8 cellular contexts compared by ENCODE assay signal in genomic region chr22:50252081-50253045, GRCh38. TPM values are rescaled to one million over a fixed set of nuclear protein-coding genes. Genes with fewer than 3 reads are reported as not detected.
DNase-seq lines count a peak whose midpoint lies in the region; ATAC-seq and TF ChIP-seq lines count a peak whose summit lies in the region.

No MANE protein-coding gene starts in this region.

- intact Hi-C loops in CD14-positive monocyte (cut with micrococcal nuclease): loop anchor here (5.0 kb wide), 2 partner anchors 245 to 370 kb away; no protein-coding TSS in a partner anchor

- no peaks in the 10 kb centered on the region for H3K9me3 ChIP-seq in adipocyte (ENCODE audit: control insufficient read depth, low read length)
- no peaks in the 10 kb centered on the region for H3K9me3 ChIP-seq in right atrium auricular region
- H3K9me3 ChIP-seq in skeletal muscle tissue (ENCODE audit: control insufficient read depth in 3 of 3, low read length in 3 of 3): no peaks in the 10 kb centered on the region

- H3K27ac Mint-ChIP-seq in CD14-positive monocyte: peak overlapping the region in 1 of 7 donors; percentile 58

- H3K4me3 Mint-ChIP-seq in CD14-positive monocyte: peak overlapping the region; percentile 83 to 85

- H3K27me3 ChIP-seq in adipocyte (replicated peaks; ENCODE audit: control insufficient read depth, insufficient read depth, low read length) (no peaks in the 10 kb centered on the region), right atrium auricular region (no peaks in the 10 kb centered on the region), skeletal muscle tissue (ENCODE audit: control insufficient read depth in 3 of 3, insufficient read depth in 3 of 3, low read length in 3 of 3) (no peaks in the 10 kb centered on the region)

- H3K27me3 Mint-ChIP-seq in CD14-positive monocyte (ENCODE audit: low read depth in 3 of 3): peaks cover 0 to 2% (median under 1%) of the 10 kb centered on the region in 3 donors

- peaks cover 3 to 6% of the 10 kb centered on the region in 2 donors for H3K36me3 Mint-ChIP-seq in CD14-positive monocyte

- ATAC-seq in HG03196 (IDR thresholded peaks at IDR 0.05; ENCODE audit: unreplicated experiment) (peak; percentile 31), GM18519 (IDR thresholded peaks at IDR 0.05; ENCODE audit: low FRiP score, unreplicated experiment) (no peak), GM19467 (IDR thresholded peaks at IDR 0.05; ENCODE audit: unreplicated experiment) (no peak)

- H3K4me1 ChIP-seq in adipocyte (ENCODE audit: control insufficient read depth, insufficient read depth, low read length) (peaks cover 13% of the 10 kb centered on the region), right atrium auricular region (peaks cover 0 to 30% of the 10 kb centered on the region in 2 donors), skeletal muscle tissue (ENCODE audit: control insufficient read depth in 3 of 3, insufficient read depth in 3 of 3, low read length in 3 of 3) (peaks cover 39 to 66% (median 59%) of the 10 kb centered on the region in 3 donors)

- H3K36me3 ChIP-seq in adipocyte (ENCODE audit: control insufficient read depth, insufficient read depth, low read length, severe bottlenecking) (peaks cover 2% of the 10 kb centered on the region), right atrium auricular region (no peaks in the 10 kb centered on the region), skeletal muscle tissue (ENCODE audit: control insufficient read depth in 3 of 3, insufficient read depth in 3 of 3, low read length in 3 of 3) (peaks cover 21 to 36% (median 35%) of the 10 kb centered on the region in 3 donors)

- no peaks in the 10 kb centered on the region for H3K9me3 Mint-ChIP-seq in CD14-positive monocyte

- peak overlapping the region; percentile 40 to 54 for H3K27ac ChIP-seq in right atrium auricular region
- H3K27ac ChIP-seq in skeletal muscle tissue (ENCODE audit: low read depth, low read length): peak overlapping the region; percentile 37

- H3K4me3 ChIP-seq in adipocyte (ENCODE audit: low read length) (no peak overlapping the region), right atrium auricular region (peak overlapping the region in 1 of 2 donors; percentile 64), skeletal muscle tissue (ENCODE audit: low read length in 3 of 3) (no peak overlapping the region)

- DNase-seq in CD14-positive monocyte (ENCODE audit: low spot score): no peak
- DNase-seq in SW480 (ENCODE audit: low spot score): peak; percentile 72
- DNase-seq in adipocyte (ENCODE audit: low read depth): peak; percentile 86
- DNase-seq in right atrium auricular region (ENCODE audit: low spot score): peak; percentile 88

- no peak overlapping the region for H3K9ac ChIP-seq in adipocyte (ENCODE audit: low read length)
- peak overlapping the region in 1 of 3 donors; percentile 40 for H3K9ac ChIP-seq in skeletal muscle tissue (ENCODE audit: low read depth in 1 of 3, low read length in 3 of 3)

- H3K4me1 Mint-ChIP-seq in CD14-positive monocyte: peaks cover 19% of the 10 kb centered on the region

- peak; percentile 68 for TF ChIP-seq CTCF in CD14-positive monocyte (IDR thresholded peaks at IDR 0.05)
- TF ChIP-seq CTCF in right atrium auricular region (IDR thresholded peaks at IDR 0.05): peak; percentile 54 to 80

RNA-seq across cellular contexts. Expression of gene HDAC10, which starts 1.3 kb away (rescaled TPM):
- 10 to 100 TPM in 1 of 2 donors, 1 to 10 TPM in 1; 9.2 to 13.7 TPM for polyA plus RNA-seq in CD14-positive monocyte
- total RNA-seq in right atrium auricular region (1 to 10 TPM; 6.7 to 9.1 TPM), skeletal muscle tissue (8.9 TPM)

RNA-seq across cellular contexts. Expression of gene TUBGCP6, which starts 7.5 kb away (rescaled TPM):
- 1 to 10 TPM; 3.7 to 4.3 TPM for polyA plus RNA-seq in CD14-positive monocyte
- total RNA-seq in right atrium auricular region: 10 to 100 TPM; 19.5 to 22.1 TPM
- total RNA-seq in skeletal muscle tissue: 17.2 TPM

RNA-seq across cellular contexts. Expression of gene MAPK12, which starts 9.1 kb away (rescaled TPM):
- polyA plus RNA-seq in CD14-positive monocyte: under 1 TPM; 0.06 to 0.13 TPM
- 10 to 100 TPM in 1 of 2 donors, 1 to 10 TPM in 1; 5.0 to 13.0 TPM for total RNA-seq in right atrium auricular region
- total RNA-seq in skeletal muscle tissue: 18.8 TPM

RNA-seq across cellular contexts. Expression of gene MAPK11, which starts 17.8 kb away (rescaled TPM):
- polyA plus RNA-seq in CD14-positive monocyte: not detected
- 1 to 10 TPM; 3.7 to 4.0 TPM for total RNA-seq in right atrium auricular region
- 3.1 TPM for total RNA-seq in skeletal muscle tissue

RNA-seq across cellular contexts. Expression of gene SELENOO, which starts 51.6 kb away (rescaled TPM):
- 1 to 10 TPM; 2.7 to 8.7 TPM for polyA plus RNA-seq in CD14-positive monocyte
- 10 to 100 TPM; 18.0 to 20.0 TPM for total RNA-seq in right atrium auricular region
- 4.7 TPM for total RNA-seq in skeletal muscle tissue
